In the genomic region with DNA sequence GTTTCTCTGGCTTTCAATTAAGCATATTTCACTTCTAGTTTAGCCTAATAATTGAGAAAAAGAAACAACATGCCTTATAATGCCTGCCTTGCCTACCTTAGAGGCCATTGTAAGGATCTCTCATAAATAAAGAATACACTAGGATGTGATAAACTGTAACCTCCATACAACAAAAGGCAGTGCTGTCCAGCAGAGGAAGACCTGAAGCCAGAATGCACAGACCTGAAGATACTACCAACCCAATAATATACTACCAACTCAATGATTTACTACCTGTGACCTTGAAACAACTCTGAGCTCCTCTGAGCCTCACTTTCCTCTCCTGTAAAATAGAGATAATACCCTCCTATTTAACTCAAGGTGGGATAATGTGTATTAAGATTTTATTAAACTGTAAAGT, we compare ENCODE assay signal across 8 cellular contexts.
"Had no signal": no experiment of that assay in that cellular context is flagged by ENCODE, and none has a peak within 500 bp of the region (broad histone marks: within the 10 kb centered on the region; RNA-seq: fewer than 3 reads in every experiment).

No MANE protein-coding gene starts in this region.

- H3K27ac ChIP-seq: GM23248 had no signal

- H2AFZ ChIP-seq: GM23248 had no signal

- DNase-seq: GM23248, H9, HCEC 1CT, IMR-90, KBM-7 had no signal

- H3K4me3 ChIP-seq: GM23248 had no signal

- H3K9ac ChIP-seq: GM23248 had no signal

- FAIRE-seq: H1, H54, HTR-8/SVneo had no signal
